Comparison of ENCODE assay signal across 8 cellular contexts in genomic region chr11:66546368-66546965, GRCh38. TPM values are rescaled to one million over a fixed set of nuclear protein-coding genes. Genes with fewer than 3 reads are reported as not detected.
DNase-seq lines count a peak whose midpoint lies in the region; ATAC-seq, FAIRE-seq and TF ChIP-seq lines count a peak whose summit lies in the region.

Gene ACTN3, plus strand, starts transcription at chr11:66546903. Its CDS starts 35 bp downstream, at chr11:66546938.

- no peak for TF ChIP-seq CTCF in esophagus squamous epithelium (IDR thresholded peaks at IDR 0.05)
- no peak for TF ChIP-seq CTCF in neural crest cell (conservative IDR thresholded peaks at IDR 0.05)

- H3K27ac Mint-ChIP-seq in neural crest cell (ENCODE audit: unreplicated experiment) = no peak within 1 kb of the TSS

- H3K4me3 ChIP-seq in SJSA1 (peak within 1 kb of the TSS; percentile 68), esophagus squamous epithelium (peak within 1 kb of the TSS; percentile 68 to 90 (median 82))

- H3K27ac ChIP-seq in SJSA1 = peak within 1 kb of the TSS; percentile 31
- H3K27ac ChIP-seq in esophagus squamous epithelium = peak within 1 kb of the TSS; percentile 60 to 89 (median 84)

- whole genome bisulfite sequencing in esophagus squamous epithelium, 2 donors = 2% methylated on average over 18 of the region's 37 CpGs; no CpG with 5 or more reads in 1 of the 2 donors

- TF ChIP-seq POLR2A in GM12892 (IDR thresholded peaks at IDR 0.05; ENCODE audit: low read depth, low read length) = no peak
- no peak for TF ChIP-seq POLR2A in esophagus squamous epithelium (IDR thresholded peaks at IDR 0.05)

- H3K4me1 Mint-ChIP-seq in neural crest cell = peaks cover 25% of the 10 kb centered on the region

- intact Hi-C loops in esophagus squamous epithelium (cut with DNase I) = no loop called here

- H3K36me3 ChIP-seq in SJSA1 = peaks cover 5% of the 10 kb centered on the region
- H3K36me3 ChIP-seq in esophagus squamous epithelium = peaks cover 0 to 22% (median 0%) of the 10 kb centered on the region in 3 donors

- H3K27me3 ChIP-seq in SJSA1 (replicated peaks) = no peaks in the 10 kb centered on the region; the same call in 1 of the 2 replicates
- no peaks in the 10 kb centered on the region for H3K27me3 ChIP-seq in esophagus squamous epithelium

- peak within 1 kb of the TSS; percentile 87 for H3K4me3 Mint-ChIP-seq in neural crest cell

- H3K27me3 Mint-ChIP-seq in neural crest cell (ENCODE audit: low read depth) = peaks cover 23% of the 10 kb centered on the region

- no peak for FAIRE-seq in GM12892 (lab: Jason Lieb, UNC)

- H3K9me3 ChIP-seq in SJSA1 (replicated peaks) (no peaks in the 10 kb centered on the region), esophagus squamous epithelium (no peaks in the 10 kb centered on the region)

- no peak for ATAC-seq in HG02642 (IDR thresholded peaks at IDR 0.05; ENCODE audit: poor library complexity, unreplicated experiment)

- peak; percentile 52 for DNase-seq in GM12892 (ENCODE audit: insufficient read length)
- no peak for DNase-seq in SJSA1 (ENCODE audit: low read depth in 1 of 2, low spot score in 2 of 2)
- DNase-seq in esophagus squamous epithelium (lab: John Stamatoyannopoulos, UW) = no peak
- DNase-seq in neural crest cell (ENCODE audit: low read depth, low spot score) = no peak
- no peak for DNase-seq in dedifferentiated amniotic fluid mesenchymal stem cell (ENCODE audit: extremely low spot score)
- DNase-seq in NCI-H2171 (lab: John Stamatoyannopoulos, UW) = no peak
- DNase-seq in NCI-H1694 treated with DMSO at 0.1 percent for 48 hours (lab: John Stamatoyannopoulos, UW) = no peak

- peaks cover 9% of the 10 kb centered on the region for H3K4me1 ChIP-seq in SJSA1 (replicated peaks)
- H3K4me1 ChIP-seq in esophagus squamous epithelium = peaks cover 7 to 40% (median 26%) of the 10 kb centered on the region in 3 donors

- H3K36me3 Mint-ChIP-seq in neural crest cell (ENCODE audit: low read depth) = no peaks in the 10 kb centered on the region

- H3K9me3 Mint-ChIP-seq in neural crest cell = no peaks in the 10 kb centered on the region

RNA-seq across cellular contexts. Expression of gene ACTN3, which starts in this region (rescaled TPM):
- polyA plus RNA-seq in GM12892 (2012; ENCODE audit: missing spikeins) = 0.34 TPM
- total RNA-seq in SJSA1 (2014; rRNA removed; shearing (Covaris generic)) = not detected in 2 replicates
- total RNA-seq in esophagus squamous epithelium (not detected), neural crest cell (0.16 and 0.35 TPM in 2 replicates)
